1 cellular context compared by ENCODE assay signal in the genomic region with DNA sequence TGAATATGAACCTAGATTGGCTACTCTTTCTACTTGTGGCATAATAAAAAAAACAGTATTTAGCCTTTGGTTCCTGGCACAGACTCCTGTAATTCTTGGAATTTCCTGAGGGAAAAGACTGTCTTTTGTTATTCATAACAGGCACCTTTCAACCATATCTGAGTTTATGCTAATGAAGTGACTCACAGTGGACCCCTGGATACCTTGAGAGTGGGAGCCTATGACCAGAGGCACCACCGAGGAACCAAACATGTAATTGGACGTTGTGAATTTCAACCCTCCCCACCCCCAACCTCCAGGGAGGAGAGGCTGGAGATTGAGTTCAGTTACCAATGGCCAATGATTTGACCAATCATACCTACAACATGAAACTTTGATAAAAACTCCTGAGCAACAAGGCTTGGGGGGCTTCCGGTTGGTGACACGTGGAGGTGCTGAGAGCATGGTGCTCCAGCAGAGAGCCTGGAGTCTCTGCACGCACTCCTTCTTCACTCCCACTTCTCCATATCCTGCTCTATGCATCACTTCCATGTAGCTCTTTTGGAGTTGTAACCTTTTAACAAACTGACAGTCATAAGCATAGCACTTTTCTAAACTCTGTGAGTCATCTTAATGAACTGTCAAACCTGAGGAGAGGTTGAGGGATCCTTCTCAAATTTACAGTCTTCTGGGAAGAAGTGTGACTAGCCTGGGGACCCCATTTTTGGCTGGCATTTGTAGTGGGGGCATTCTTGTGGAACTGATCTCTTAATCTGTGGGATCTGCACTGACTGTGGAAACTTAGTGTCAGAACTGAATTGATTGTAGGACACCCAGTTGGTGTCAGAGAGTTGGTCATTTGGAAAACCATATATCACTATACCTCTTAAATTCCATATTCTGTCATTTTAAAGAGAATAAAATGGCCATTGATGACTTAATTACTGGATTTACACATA.
TF ChIP-seq lines count a peak whose summit lies in the region.

No MANE protein-coding gene starts in this region.

TF ChIP-seq in SK-N-SH, 30 proteins besides CTCF, POLR2A, EP300 and RAD21 (continued from another document):
- TF ChIP-seq, protein P1, sequence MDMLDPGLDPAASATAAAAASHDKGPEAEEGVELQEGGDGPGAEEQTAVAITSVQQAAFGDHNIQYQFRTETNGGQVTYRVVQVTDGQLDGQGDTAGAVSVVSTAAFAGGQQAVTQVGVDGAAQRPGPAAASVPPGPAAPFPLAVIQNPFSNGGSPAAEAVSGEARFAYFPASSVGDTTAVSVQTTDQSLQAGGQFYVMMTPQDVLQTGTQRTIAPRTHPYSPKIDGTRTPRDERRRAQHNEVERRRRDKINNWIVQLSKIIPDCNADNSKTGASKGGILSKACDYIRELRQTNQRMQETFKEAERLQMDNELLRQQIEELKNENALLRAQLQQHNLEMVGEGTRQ (IDR thresholded peaks at IDR 0.05; ENCODE audit: borderline replicate concordance, low read depth, low read length), result no peak
- TF ChIP-seq FOSL2 (IDR thresholded peaks at IDR 0.05; ENCODE audit: borderline replicate concordance, low read depth) (peak; percentile 54; the same call in 1 of the 2 replicates), JUND (IDR thresholded peaks at IDR 0.05) (peak; percentile 70), MEF2A (IDR thresholded peaks at IDR 0.05; ENCODE audit: borderline replicate concordance, low read depth) (0 out of 2 replicates have a peak, but pooled peaks have one; percentile 23), IRF3 (IDR thresholded peaks at IDR 0.05; ENCODE audit: low read depth, low read length) (no peak), CHD2 (IDR thresholded peaks at IDR 0.05; ENCODE audit: low read length, partially characterized antibody) (no peak), EZH2phosphoT487 (IDR thresholded peaks at IDR 0.05; ENCODE audit: borderline replicate concordance, low read depth) (no peak), SMC3 (IDR thresholded peaks at IDR 0.05; ENCODE audit: low read depth, low read length) (no peak), POLR2AphosphoS5 (IDR thresholded peaks at IDR 0.05; ENCODE audit: low read depth, low read length) (peak; percentile 52; the same call in 1 of the 2 replicates), TCF12 (IDR thresholded peaks at IDR 0.05) (peak; percentile 92), GATA2 (CRISPR knock-in tag; IDR thresholded peaks at IDR 0.05) (no peak), FOXM1 (IDR thresholded peaks at IDR 0.05; ENCODE audit: low read depth) (peak; percentile 71), RXRA (IDR thresholded peaks at IDR 0.05; ENCODE audit: borderline replicate concordance, low read depth) (peak; percentile 63; the same call in 1 of the 2 replicates), TAF1 (IDR thresholded peaks at IDR 0.05; ENCODE audit: borderline replicate concordance, low read depth, low read length) (no peak), YY1 (IDR thresholded peaks at IDR 0.05; ENCODE audit: low read depth) (no peak), MXI1 (IDR thresholded peaks at IDR 0.05; ENCODE audit: low read depth, low read length) (no peak)
- TF ChIP-seq, protein P2, sequence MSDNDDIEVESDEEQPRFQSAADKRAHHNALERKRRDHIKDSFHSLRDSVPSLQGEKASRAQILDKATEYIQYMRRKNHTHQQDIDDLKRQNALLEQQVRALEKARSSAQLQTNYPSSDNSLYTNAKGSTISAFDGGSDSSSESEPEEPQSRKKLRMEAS (IDR thresholded peaks at IDR 0.05; ENCODE audit: low read depth), result no peak
- TF ChIP-seq, protein P3, sequence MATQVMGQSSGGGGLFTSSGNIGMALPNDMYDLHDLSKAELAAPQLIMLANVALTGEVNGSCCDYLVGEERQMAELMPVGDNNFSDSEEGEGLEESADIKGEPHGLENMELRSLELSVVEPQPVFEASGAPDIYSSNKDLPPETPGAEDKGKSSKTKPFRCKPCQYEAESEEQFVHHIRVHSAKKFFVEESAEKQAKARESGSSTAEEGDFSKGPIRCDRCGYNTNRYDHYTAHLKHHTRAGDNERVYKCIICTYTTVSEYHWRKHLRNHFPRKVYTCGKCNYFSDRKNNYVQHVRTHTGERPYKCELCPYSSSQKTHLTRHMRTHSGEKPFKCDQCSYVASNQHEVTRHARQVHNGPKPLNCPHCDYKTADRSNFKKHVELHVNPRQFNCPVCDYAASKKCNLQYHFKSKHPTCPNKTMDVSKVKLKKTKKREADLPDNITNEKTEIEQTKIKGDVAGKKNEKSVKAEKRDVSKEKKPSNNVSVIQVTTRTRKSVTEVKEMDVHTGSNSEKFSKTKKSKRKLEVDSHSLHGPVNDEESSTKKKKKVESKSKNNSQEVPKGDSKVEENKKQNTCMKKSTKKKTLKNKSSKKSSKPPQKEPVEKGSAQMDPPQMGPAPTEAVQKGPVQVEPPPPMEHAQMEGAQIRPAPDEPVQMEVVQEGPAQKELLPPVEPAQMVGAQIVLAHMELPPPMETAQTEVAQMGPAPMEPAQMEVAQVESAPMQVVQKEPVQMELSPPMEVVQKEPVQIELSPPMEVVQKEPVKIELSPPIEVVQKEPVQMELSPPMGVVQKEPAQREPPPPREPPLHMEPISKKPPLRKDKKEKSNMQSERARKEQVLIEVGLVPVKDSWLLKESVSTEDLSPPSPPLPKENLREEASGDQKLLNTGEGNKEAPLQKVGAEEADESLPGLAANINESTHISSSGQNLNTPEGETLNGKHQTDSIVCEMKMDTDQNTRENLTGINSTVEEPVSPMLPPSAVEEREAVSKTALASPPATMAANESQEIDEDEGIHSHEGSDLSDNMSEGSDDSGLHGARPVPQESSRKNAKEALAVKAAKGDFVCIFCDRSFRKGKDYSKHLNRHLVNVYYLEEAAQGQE (IDR thresholded peaks at IDR 0.05; ENCODE audit: low read depth, low read length), result no peak
